In the genomic region with DNA sequence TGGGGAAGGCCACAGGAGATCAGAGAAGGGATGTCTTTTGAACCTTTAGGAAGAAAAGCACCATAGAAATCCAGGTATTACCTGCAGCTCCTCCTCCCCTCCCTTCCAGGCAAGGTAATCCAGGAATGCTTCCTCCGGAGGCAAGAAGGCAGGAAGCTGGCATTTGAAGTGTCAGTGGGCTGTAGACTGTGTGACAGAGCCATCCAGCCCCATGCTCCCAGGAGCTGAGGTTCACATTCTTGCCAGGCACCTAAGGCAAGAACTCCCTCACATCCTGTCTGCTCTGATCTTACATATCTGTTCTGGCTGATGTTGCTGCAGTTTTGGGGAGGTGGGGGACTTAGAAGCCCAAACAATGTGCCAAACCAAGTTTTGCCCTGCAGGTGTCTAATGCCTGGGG, we compare ENCODE assay signal across 1 cellular context.
TF ChIP-seq lines count a peak whose summit lies in the region.

No MANE protein-coding gene starts in this region.

TF ChIP-seq in A549, 52 proteins besides CTCF, POLR2A, EP300 and RAD21:
- TF ChIP-seq, protein P1, sequence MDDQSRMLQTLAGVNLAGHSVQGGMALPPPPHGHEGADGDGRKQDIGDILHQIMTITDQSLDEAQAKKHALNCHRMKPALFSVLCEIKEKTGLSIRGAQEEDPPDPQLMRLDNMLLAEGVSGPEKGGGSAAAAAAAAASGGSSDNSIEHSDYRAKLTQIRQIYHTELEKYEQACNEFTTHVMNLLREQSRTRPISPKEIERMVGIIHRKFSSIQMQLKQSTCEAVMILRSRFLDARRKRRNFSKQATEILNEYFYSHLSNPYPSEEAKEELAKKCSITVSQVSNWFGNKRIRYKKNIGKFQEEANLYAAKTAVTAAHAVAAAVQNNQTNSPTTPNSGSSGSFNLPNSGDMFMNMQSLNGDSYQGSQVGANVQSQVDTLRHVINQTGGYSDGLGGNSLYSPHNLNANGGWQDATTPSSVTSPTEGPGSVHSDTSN (IDR thresholded peaks at IDR 0.05) = no peak
- no peak for TF ChIP-seq FOSL2 (IDR thresholded peaks at IDR 0.05)
- no peak for TF ChIP-seq FOSL2 (CRISPR knock-in tag; IDR thresholded peaks at IDR 0.05)
- TF ChIP-seq ESRRA (IDR thresholded peaks at IDR 0.05; ENCODE audit: borderline replicate concordance, low read length) = no peak
- no peak for TF ChIP-seq FOSB (CRISPR knock-in tag; IDR thresholded peaks at IDR 0.05)
- TF ChIP-seq, protein P2, sequence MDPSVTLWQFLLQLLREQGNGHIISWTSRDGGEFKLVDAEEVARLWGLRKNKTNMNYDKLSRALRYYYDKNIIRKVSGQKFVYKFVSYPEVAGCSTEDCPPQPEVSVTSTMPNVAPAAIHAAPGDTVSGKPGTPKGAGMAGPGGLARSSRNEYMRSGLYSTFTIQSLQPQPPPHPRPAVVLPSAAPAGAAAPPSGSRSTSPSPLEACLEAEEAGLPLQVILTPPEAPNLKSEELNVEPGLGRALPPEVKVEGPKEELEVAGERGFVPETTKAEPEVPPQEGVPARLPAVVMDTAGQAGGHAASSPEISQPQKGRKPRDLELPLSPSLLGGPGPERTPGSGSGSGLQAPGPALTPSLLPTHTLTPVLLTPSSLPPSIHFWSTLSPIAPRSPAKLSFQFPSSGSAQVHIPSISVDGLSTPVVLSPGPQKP (IDR thresholded peaks at IDR 0.05; ENCODE audit: low read depth, low read length) = no peak
- TF ChIP-seq NR3C1 (IDR thresholded peaks at IDR 0.05) = no peak
- no peak for TF ChIP-seq JUN (IDR thresholded peaks at IDR 0.05)
- TF ChIP-seq, protein P3, sequence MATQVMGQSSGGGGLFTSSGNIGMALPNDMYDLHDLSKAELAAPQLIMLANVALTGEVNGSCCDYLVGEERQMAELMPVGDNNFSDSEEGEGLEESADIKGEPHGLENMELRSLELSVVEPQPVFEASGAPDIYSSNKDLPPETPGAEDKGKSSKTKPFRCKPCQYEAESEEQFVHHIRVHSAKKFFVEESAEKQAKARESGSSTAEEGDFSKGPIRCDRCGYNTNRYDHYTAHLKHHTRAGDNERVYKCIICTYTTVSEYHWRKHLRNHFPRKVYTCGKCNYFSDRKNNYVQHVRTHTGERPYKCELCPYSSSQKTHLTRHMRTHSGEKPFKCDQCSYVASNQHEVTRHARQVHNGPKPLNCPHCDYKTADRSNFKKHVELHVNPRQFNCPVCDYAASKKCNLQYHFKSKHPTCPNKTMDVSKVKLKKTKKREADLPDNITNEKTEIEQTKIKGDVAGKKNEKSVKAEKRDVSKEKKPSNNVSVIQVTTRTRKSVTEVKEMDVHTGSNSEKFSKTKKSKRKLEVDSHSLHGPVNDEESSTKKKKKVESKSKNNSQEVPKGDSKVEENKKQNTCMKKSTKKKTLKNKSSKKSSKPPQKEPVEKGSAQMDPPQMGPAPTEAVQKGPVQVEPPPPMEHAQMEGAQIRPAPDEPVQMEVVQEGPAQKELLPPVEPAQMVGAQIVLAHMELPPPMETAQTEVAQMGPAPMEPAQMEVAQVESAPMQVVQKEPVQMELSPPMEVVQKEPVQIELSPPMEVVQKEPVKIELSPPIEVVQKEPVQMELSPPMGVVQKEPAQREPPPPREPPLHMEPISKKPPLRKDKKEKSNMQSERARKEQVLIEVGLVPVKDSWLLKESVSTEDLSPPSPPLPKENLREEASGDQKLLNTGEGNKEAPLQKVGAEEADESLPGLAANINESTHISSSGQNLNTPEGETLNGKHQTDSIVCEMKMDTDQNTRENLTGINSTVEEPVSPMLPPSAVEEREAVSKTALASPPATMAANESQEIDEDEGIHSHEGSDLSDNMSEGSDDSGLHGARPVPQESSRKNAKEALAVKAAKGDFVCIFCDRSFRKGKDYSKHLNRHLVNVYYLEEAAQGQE (IDR thresholded peaks at IDR 0.05) = no peak
- TF ChIP-seq MAFK (IDR thresholded peaks at IDR 0.05; ENCODE audit: partially characterized antibody) = no peak
- TF ChIP-seq RFX5 (IDR thresholded peaks at IDR 0.05) = no peak
